In genomic region chr5:90586469-90586868, GRCh38 we compare ENCODE assay signal across 1 cellular context.
TF ChIP-seq lines count a peak whose summit lies in the region.

No MANE protein-coding gene starts in this region.

TF ChIP-seq in GM23338, 12 proteins besides CTCF, POLR2A, EP300 and RAD21 (continued from another document):
- TF ChIP-seq, protein P1, sequence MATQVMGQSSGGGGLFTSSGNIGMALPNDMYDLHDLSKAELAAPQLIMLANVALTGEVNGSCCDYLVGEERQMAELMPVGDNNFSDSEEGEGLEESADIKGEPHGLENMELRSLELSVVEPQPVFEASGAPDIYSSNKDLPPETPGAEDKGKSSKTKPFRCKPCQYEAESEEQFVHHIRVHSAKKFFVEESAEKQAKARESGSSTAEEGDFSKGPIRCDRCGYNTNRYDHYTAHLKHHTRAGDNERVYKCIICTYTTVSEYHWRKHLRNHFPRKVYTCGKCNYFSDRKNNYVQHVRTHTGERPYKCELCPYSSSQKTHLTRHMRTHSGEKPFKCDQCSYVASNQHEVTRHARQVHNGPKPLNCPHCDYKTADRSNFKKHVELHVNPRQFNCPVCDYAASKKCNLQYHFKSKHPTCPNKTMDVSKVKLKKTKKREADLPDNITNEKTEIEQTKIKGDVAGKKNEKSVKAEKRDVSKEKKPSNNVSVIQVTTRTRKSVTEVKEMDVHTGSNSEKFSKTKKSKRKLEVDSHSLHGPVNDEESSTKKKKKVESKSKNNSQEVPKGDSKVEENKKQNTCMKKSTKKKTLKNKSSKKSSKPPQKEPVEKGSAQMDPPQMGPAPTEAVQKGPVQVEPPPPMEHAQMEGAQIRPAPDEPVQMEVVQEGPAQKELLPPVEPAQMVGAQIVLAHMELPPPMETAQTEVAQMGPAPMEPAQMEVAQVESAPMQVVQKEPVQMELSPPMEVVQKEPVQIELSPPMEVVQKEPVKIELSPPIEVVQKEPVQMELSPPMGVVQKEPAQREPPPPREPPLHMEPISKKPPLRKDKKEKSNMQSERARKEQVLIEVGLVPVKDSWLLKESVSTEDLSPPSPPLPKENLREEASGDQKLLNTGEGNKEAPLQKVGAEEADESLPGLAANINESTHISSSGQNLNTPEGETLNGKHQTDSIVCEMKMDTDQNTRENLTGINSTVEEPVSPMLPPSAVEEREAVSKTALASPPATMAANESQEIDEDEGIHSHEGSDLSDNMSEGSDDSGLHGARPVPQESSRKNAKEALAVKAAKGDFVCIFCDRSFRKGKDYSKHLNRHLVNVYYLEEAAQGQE (IDR thresholded peaks at IDR 0.05; ENCODE audit: unreplicated experiment), result no peak
- no peak for TF ChIP-seq EZH2phosphoT487 (IDR thresholded peaks at IDR 0.05; ENCODE audit: unreplicated experiment)
- TF ChIP-seq POLR2AphosphoS5 (IDR thresholded peaks at IDR 0.05; ENCODE audit: low read depth), result no peak
